In the genomic region with DNA sequence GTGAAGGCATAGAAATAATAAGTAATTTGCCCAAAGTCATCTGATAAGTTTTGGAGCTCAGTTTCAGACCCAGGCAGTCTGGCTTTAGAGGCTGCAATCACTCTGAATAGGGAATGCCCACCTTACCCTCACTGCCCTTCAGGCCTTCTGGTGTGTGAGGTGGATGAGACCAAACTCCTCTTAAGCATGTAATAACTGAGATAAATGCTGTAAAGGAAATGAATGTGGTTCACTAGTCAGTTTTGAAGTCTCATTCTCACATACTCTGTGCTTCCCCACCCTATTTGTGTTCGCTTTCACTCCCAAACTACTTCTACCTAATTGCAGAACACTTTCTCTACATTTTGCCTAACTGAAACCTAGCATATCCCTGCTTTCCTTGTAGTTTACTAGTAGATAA, we compare ENCODE assay signal across 13 cellular contexts.
DNase-seq lines count a peak whose midpoint lies in the region; ATAC-seq and TF ChIP-seq lines count a peak whose summit lies in the region.
"Had no signal": no experiment of that assay in that cellular context is flagged by ENCODE, and none has a peak within 500 bp of the region (broad histone marks: within the 10 kb centered on the region; RNA-seq: fewer than 3 reads in every experiment).

No MANE protein-coding gene starts in this region.

- ATAC-seq in GM19025 (IDR thresholded peaks at IDR 0.05; ENCODE audit: low read depth, unreplicated experiment) (peak; percentile 91), HG02571 (IDR thresholded peaks at IDR 0.05; ENCODE audit: unreplicated experiment) (peak; percentile 84), HG03354 (IDR thresholded peaks at IDR 0.05; ENCODE audit: poor library complexity, severe bottlenecking, unreplicated experiment) (peak; percentile 83)
- ATAC-seq: heart right ventricle had no signal

- TF ChIP-seq CTCF in GM06990 (IDR thresholded peaks at IDR 0.05; ENCODE audit: insufficient read depth, low read length, poor library complexity, severe bottlenecking) = no peak

- H3K4me3 ChIP-seq in GM06990 (replicated peaks; ENCODE audit: low read depth, low read length) = no peak overlapping the region
- H3K4me3 ChIP-seq: adrenal gland, heart right ventricle, SJSA1 had no signal

- H3K27me3 ChIP-seq in GM06990 (replicated peaks; ENCODE audit: control insufficient read depth, insufficient read depth, low read length) = no peaks in the 10 kb centered on the region
- H3K27me3 ChIP-seq: adrenal gland, heart right ventricle, SJSA1 had no signal

- H3K36me3 ChIP-seq in GM06990 (ENCODE audit: control insufficient read depth, insufficient read depth, low read length) = no peaks in the 10 kb centered on the region
- H3K36me3 ChIP-seq: adrenal gland, heart right ventricle, SJSA1 had no signal

- DNase-seq in GM06990 (ENCODE audit: extremely low read depth, insufficient read length) = peak; percentile 28
- no peak for DNase-seq in putamen (ENCODE audit: low spot score)
- DNase-seq in NCI-H524 treated with DMSO at 0.1 percent for 48 hours (lab: John Stamatoyannopoulos, UW) = no peak
- DNase-seq in SIG-M5 (lab: John Stamatoyannopoulos, UW) = no peak
- no peak for DNase-seq in activated gamma-delta T cell (lab: John Stamatoyannopoulos, UW)
- DNase-seq: activated CD4-positive, alpha-beta T cell treated with anti-CD3 and anti-CD28 coated beads for 4 hours; adrenal gland; heart right ventricle; NCI-H510A had no signal
